Comparison of ENCODE assay signal across 10 cellular contexts in the genomic region with DNA sequence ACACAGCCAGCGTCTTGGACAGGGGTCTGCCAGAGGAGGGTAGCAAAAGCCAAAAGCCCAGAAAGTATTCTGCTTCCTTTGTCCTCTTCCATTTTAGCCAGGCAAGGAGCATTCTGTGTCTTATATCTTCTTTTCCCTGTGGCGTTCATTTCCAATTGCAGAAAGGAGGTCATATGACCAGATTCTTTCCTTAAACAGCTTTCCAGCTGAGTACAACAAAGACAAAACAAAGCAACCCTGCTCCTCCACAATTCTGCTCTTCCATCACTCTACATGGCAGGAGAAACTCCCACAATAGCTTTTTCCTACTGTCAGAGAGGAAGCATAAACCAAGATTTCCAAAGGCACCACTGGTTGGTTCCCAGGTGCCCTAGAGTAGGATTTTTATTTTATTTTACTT. TPM values are rescaled to one million over a fixed set of nuclear protein-coding genes. Genes with fewer than 3 reads are reported as not detected.
DNase-seq lines count a peak whose midpoint lies in the region; ATAC-seq and TF ChIP-seq lines count a peak whose summit lies in the region.
"Had no signal": no experiment of that assay in that cellular context is flagged by ENCODE, and none has a peak within 500 bp of the region (broad histone marks: within the 10 kb centered on the region; RNA-seq: fewer than 3 reads in every experiment).

No MANE protein-coding gene starts in this region.

- no peak for DNase-seq in activated CD4-positive, alpha-beta T cell treated with anti-CD3 and anti-CD28 coated beads, Interleukin-2, amount 10 ng/mL, durations not matched to agents 24 days and 14 days
- no peak for DNase-seq in activated CD4-positive, alpha-beta T cell treated with anti-CD3 and anti-CD28 coated beads for 1 hour
- DNase-seq in cardiac fibroblast (ENCODE audit: low read depth in 2 of 2), result peak; percentile 42 to 68
- DNase-seq in right lobe of liver, result no peak
- no peak for DNase-seq in thyroid gland
- DNase-seq in NCI-H2196 (lab: John Stamatoyannopoulos, UW; ENCODE audit: unreplicated experiment), result no peak
- DNase-seq in NCI-H1417 treated with DMSO at 0.1 percent for 48 hours (lab: John Stamatoyannopoulos, UW), result no peak
- DNase-seq: activated naive CD4-positive, alpha-beta T cell treated with anti-CD3 and anti-CD28 coated beads for 36 hours; NCI-H1105 had no signal

- WGBS in right lobe of liver (ENCODE audit: insufficient coverage, low coverage, low lambda C conversion rate, missing lambda C conversion rate), result 62% methylated on average over 2 of the region's 2 CpGs
- WGBS in thyroid gland, 2 donors, result 67 to 68% methylated on average over 2 of the region's 2 CpGs

- ATAC-seq in right lobe of liver, result no peak
- ATAC-seq in HG02973 (IDR thresholded peaks at IDR 0.05; ENCODE audit: unreplicated experiment), result no peak

- H3K27me3 ChIP-seq in right lobe of liver, result no peaks in the 10 kb centered on the region
- no peaks in the 10 kb centered on the region for H3K27me3 ChIP-seq in thyroid gland

- H3K36me3 ChIP-seq in right lobe of liver, result no peaks in the 10 kb centered on the region
- H3K36me3 ChIP-seq in thyroid gland, result no peaks in the 10 kb centered on the region

- no peak for TF ChIP-seq CTCF in cardiac fibroblast (IDR thresholded peaks at IDR 0.05; ENCODE audit: low read depth, low read length)
- TF ChIP-seq CTCF in right lobe of liver (IDR thresholded peaks at IDR 0.05), result no peak
- TF ChIP-seq CTCF in thyroid gland (IDR thresholded peaks at IDR 0.05), result no peak

- H3K9me3 Mint-ChIP-seq in activated CD4-positive, alpha-beta T cell treated with anti-CD3 and anti-CD28 coated beads, Interleukin-2, amount 10 ng/mL, durations not matched to agents 24 days and 14 days, result no peaks in the 10 kb centered on the region
- H3K9me3 Mint-ChIP-seq: activated naive CD4-positive, alpha-beta T cell treated with anti-CD3 and anti-CD28 coated beads for 36 hours had no signal

- H3K4me3 Mint-ChIP-seq in activated CD4-positive, alpha-beta T cell treated with anti-CD3 and anti-CD28 coated beads, Interleukin-2, amount 10 ng/mL, durations not matched to agents 24 days and 14 days, result no peak overlapping the region
- H3K4me3 Mint-ChIP-seq: activated naive CD4-positive, alpha-beta T cell treated with anti-CD3 and anti-CD28 coated beads for 36 hours had no signal

- no peaks in the 10 kb centered on the region for H3K9me3 ChIP-seq in right lobe of liver
- no peaks in the 10 kb centered on the region for H3K9me3 ChIP-seq in thyroid gland

- H3K4me1 Mint-ChIP-seq in activated CD4-positive, alpha-beta T cell treated with anti-CD3 and anti-CD28 coated beads, Interleukin-2, amount 10 ng/mL, durations not matched to agents 24 days and 14 days, result peaks cover 39% of the 10 kb centered on the region

- H3K27ac Mint-ChIP-seq in activated CD4-positive, alpha-beta T cell treated with anti-CD3 and anti-CD28 coated beads, Interleukin-2, amount 10 ng/mL, durations not matched to agents 24 days and 14 days, result peak overlapping the region; percentile 77
- H3K27ac Mint-ChIP-seq: activated naive CD4-positive, alpha-beta T cell treated with anti-CD3 and anti-CD28 coated beads for 36 hours had no signal

- H3K4me3 ChIP-seq in cardiac fibroblast (replicated peaks in 1 of 2; ENCODE audit: low read depth in 2 of 2, low read length in 2 of 2) (no peak overlapping the region), right lobe of liver (no peak overlapping the region), thyroid gland (replicated peaks in 1 of 3) (no peak overlapping the region)

- TF ChIP-seq POLR2A in right lobe of liver (IDR thresholded peaks at IDR 0.05), result no peak
- no peak for TF ChIP-seq POLR2A in thyroid gland (IDR thresholded peaks at IDR 0.05)

- H3K4me1 ChIP-seq in right lobe of liver, result peaks cover 0 to 45% (median 19%) of the 10 kb centered on the region in 4 donors
- H3K4me1 ChIP-seq in thyroid gland, result peaks cover 22 to 51% of the 10 kb centered on the region in 2 donors

- H3K27ac ChIP-seq in right lobe of liver (peak overlapping the region; percentile 30 to 97 (median 89)), thyroid gland (peak overlapping the region; percentile 46 to 87 (median 86))

- no peaks in the 10 kb centered on the region for H3K27me3 Mint-ChIP-seq in activated CD4-positive, alpha-beta T cell treated with anti-CD3 and anti-CD28 coated beads, Interleukin-2, amount 10 ng/mL, durations not matched to agents 24 days and 14 days

- intact Hi-C loops in activated CD4-positive, alpha-beta T cell treated with anti-CD3 and anti-CD28 coated beads, Interleukin-2, amount 10 ng/mL, durations not matched to agents 24 days and 14 days (cut with micrococcal nuclease), result loop anchor here (5.0 kb wide), 1 partner anchor 398 kb away; a partner anchor contains a TSS
- intact Hi-C loops in right lobe of liver (cut with DNase I) (loop anchor here in 1 of 2 donors (5.0 kb wide), 1 partner anchor 32 kb away; a partner anchor contains a TSS), thyroid gland (cut with DNase I) (no loop called here)

- peaks cover 32% of the 10 kb centered on the region for H3K36me3 Mint-ChIP-seq in activated CD4-positive, alpha-beta T cell treated with anti-CD3 and anti-CD28 coated beads, Interleukin-2, amount 10 ng/mL, durations not matched to agents 24 days and 14 days (ENCODE audit: low read depth)

RNA-seq across cellular contexts. Expression of a gene that starts 19.7 kb away (rescaled TPM):
- total RNA-seq in activated CD4-positive, alpha-beta T cell treated with anti-CD3 and anti-CD28 coated beads, Interleukin-2, amount 10 ng/mL, durations not matched to agents 24 days and 14 days, result 244 and 248 TPM in 2 replicates
- total RNA-seq in right lobe of liver (100 to 1,000 TPM in 2 of 6 experiments, 10 to 100 TPM in 4; 60.4 to 166 (median 71.2) TPM), thyroid gland (100 to 1,000 TPM; 183 to 292 (median 218) TPM)

RNA-seq across cellular contexts. Expression of a gene that starts 30.3 kb away (rescaled TPM):
- 278 and 280 TPM in 2 replicates for total RNA-seq in activated CD4-positive, alpha-beta T cell treated with anti-CD3 and anti-CD28 coated beads, Interleukin-2, amount 10 ng/mL, durations not matched to agents 24 days and 14 days
- total RNA-seq in right lobe of liver (100 to 1,000 TPM in 5 of 6 experiments, 10 to 100 TPM in 1; 83.6 to 266 (median 158) TPM), thyroid gland (100 to 1,000 TPM; 164 to 313 (median 203) TPM)

Comparison
In these comparisons a context has a peak if more than half of its experiments do, and no peak if none do; other contexts are left out.
1. DNase-seq: peak in cardiac fibroblast (2 of 2); none in activated CD4-positive, alpha-beta T cell treated with anti-CD3 and anti-CD28 coated beads, Interleukin-2, amount 10 ng/mL, durations not matched to agents 24 days and 14 days (single experiment), activated CD4-positive, alpha-beta T cell treated with anti-CD3 and anti-CD28 coated beads for 1 hour (single experiment), right lobe of liver (0 of 3), thyroid gland (0 of 2), NCI-H2196 (single experiment) and NCI-H1417 treated with DMSO at 0.1 percent for 48 hours (single experiment).